In genomic region chr1:57063427-57063826, GRCh38 we compare ENCODE assay signal across 31 cellular contexts.
"Had no signal": no experiment of that assay in that cellular context is flagged by ENCODE, and none has a peak within 500 bp of the region (broad histone marks: within the 10 kb centered on the region; RNA-seq: fewer than 3 reads in every experiment).

No MANE protein-coding gene starts in this region.

- H3K4me1 ChIP-seq: adrenal gland, body of pancreas, breast epithelium had no signal

- H3K27ac ChIP-seq: adrenal gland, body of pancreas, brain microvascular endothelial cell, breast epithelium, VCaP had no signal

- DNase-seq: activated B cell treated with CpG ODN at 0.5 μM for 24 hours; activated CD4-positive, alpha-beta memory T cell treated with anti-CD3 and anti-CD28 coated beads for 36 hours; activated CD4-positive, alpha-beta T cell treated with anti-CD3 and anti-CD28 coated beads for 1 hour; activated CD4-positive, alpha-beta T cell treated with anti-CD3 and anti-CD28 coated beads for 36 hours; activated CD4-positive, alpha-beta T cell treated with anti-CD3 and anti-CD28 coated beads for 48 hours; activated CD4-positive, alpha-beta T cell treated with anti-CD3 and anti-CD28 coated beads, Interleukin-2, amount 10 ng/mL, durations not matched to agents 7 days and 5 days; activated CD8-positive, alpha-beta memory T cell treated with anti-CD3 and anti-CD28 coated beads, Interleukin-2, amount 50 U/mL, for 4 hours; activated CD8-positive, alpha-beta T cell treated with anti-CD3 and anti-CD28 coated beads for 36 hours; activated effector memory CD4-positive, alpha-beta T cell treated with anti-CD3 and anti-CD28 coated beads, Interleukin-2, amount 50 U/mL, for 16 hours; activated gamma-delta T cell treated with Interleukin-2 at 50 U/mL for 16 hours; activated naive CD4-positive, alpha-beta T cell; activated naive CD4-positive, alpha-beta T cell treated with anti-CD3 and anti-CD28 coated beads for 36 hours; activated naive CD4-positive, alpha-beta T cell treated with anti-CD3 and anti-CD28 coated beads, Interleukin-2, amount 50 U/mL, for 16 hours; activated naive CD8-positive, alpha-beta T cell treated with anti-CD3 and anti-CD28 coated beads for 36 hours; activated T-cell treated with anti-CD3 and anti-CD28 coated beads for 4 hours; activated T-cell treated with anti-CD3 and anti-CD28 coated beads, Interleukin-2, amount 50 U/mL, for 1 hour; activated T-cell treated with anti-CD3 and anti-CD28 coated beads, Interleukin-2, amount 50 U/mL, for 4 hours; activated T-cell treated with anti-CD3 and anti-CD28 coated beads, Interleukin-2, amount 50 U/mL, for 72 hours; adrenal gland; amniotic stem cell; aorta; body of pancreas; brain microvascular endothelial cell; central memory CD4-positive, alpha-beta T cell; T-helper 1 cell; T-helper 2 cell; T-helper 9 cell had no signal

- H3K9me3 ChIP-seq: adrenal gland, body of pancreas, breast epithelium had no signal

- H3K36me3 ChIP-seq: adrenal gland, brain microvascular endothelial cell, breast epithelium had no signal

- H3K4me3 ChIP-seq: adrenal gland, body of pancreas, breast epithelium had no signal

- ATAC-seq: activated CD4-positive, alpha-beta T cell treated with anti-CD3 and anti-CD28 coated beads for 36 hours; activated CD8-positive, alpha-beta T cell treated with anti-CD3 and anti-CD28 coated beads for 36 hours; activated naive CD4-positive, alpha-beta T cell treated with anti-CD3 and anti-CD28 coated beads, Interleukin-2, amount 50 U/mL, for 72 hours; activated T-cell treated with anti-CD3 and anti-CD28 coated beads, Interleukin-2, amount 50 U/mL, for 4 hours; activated T-cell treated with anti-CD3 and anti-CD28 coated beads, Interleukin-2, amount 50 U/mL, for 72 hours; activated T-helper 17 cell treated with anti-CD3 and anti-CD28 coated beads, Interleukin-2, amount 50 U/mL, for 72 hours; body of pancreas had no signal

- H3K27me3 ChIP-seq: adrenal gland, body of pancreas, brain microvascular endothelial cell, breast epithelium had no signal
